12 cellular contexts compared by ENCODE assay signal in genomic region chr1:2277741-2278488, GRCh38. TPM values are rescaled to one million over a fixed set of nuclear protein-coding genes. Genes with fewer than 3 reads are reported as not detected.
DNase-seq lines count a peak whose midpoint lies in the region; ATAC-seq and TF ChIP-seq lines count a peak whose summit lies in the region.
"Had no signal": no experiment of that assay in that cellular context is flagged by ENCODE, and none has a peak within 500 bp of the region (broad histone marks: within the 10 kb centered on the region; RNA-seq: fewer than 3 reads in every experiment).

No MANE protein-coding gene starts in this region.

- H3K27ac Mint-ChIP-seq in activated CD4-positive, alpha-beta T cell treated with anti-CD3 and anti-CD28 coated beads for 36 hours = peak overlapping the region; percentile 7
- H3K27ac Mint-ChIP-seq: activated naive CD8-positive, alpha-beta T cell treated with anti-CD3 and anti-CD28 coated beads, Interleukin-2, amount 10 ng/mL, durations not matched to agents 7 days and 5 days had no signal

- H3K4me3 ChIP-seq in esophagus (ENCODE audit: low read depth in 1 of 2, low read length in 2 of 2) (no peak overlapping the region), mucosa of descending colon (no peak overlapping the region), tibial nerve (no peak overlapping the region)

- CTCF ChIA-PET in activated CD4-positive, alpha-beta T cell treated with anti-CD3 and anti-CD28 coated beads for 36 hours (lab: Charles Lee) = no interaction called here

- no peaks in the 10 kb centered on the region for H3K9me3 Mint-ChIP-seq in activated CD4-positive, alpha-beta T cell treated with anti-CD3 and anti-CD28 coated beads for 36 hours (ENCODE audit: low read depth)
- H3K9me3 Mint-ChIP-seq: activated naive CD8-positive, alpha-beta T cell treated with anti-CD3 and anti-CD28 coated beads, Interleukin-2, amount 10 ng/mL, durations not matched to agents 7 days and 5 days had no signal

- peaks cover 35 to 40% of the 10 kb centered on the region in 2 donors for H3K4me1 ChIP-seq in esophagus (ENCODE audit: control insufficient read depth in 2 of 2, insufficient read depth in 2 of 2, low read length in 1 of 2)
- H3K4me1 ChIP-seq in mucosa of descending colon (ENCODE audit: low read depth) = peaks cover 42% of the 10 kb centered on the region
- H3K4me1 ChIP-seq in tibial nerve = peaks cover 4 to 76% (median 74%) of the 10 kb centered on the region in 4 donors

- TF ChIP-seq POLR2A in tibial nerve (IDR thresholded peaks at IDR 0.05) = no peak

- in situ Hi-C loops in G401 (cut with HindIII; ENCODE audit: low sequenced_read_pairs) = no loop called here

- 81 to 88% methylated on average over 25 of the region's 25 CpGs for WGBS in esophagus, 2 donors
- WGBS in tibial nerve, 2 donors = 82 to 87% methylated on average over 17 to 25 of the region's 25 CpGs

- no peak overlapping the region for H3K4me3 Mint-ChIP-seq in activated CD4-positive, alpha-beta T cell treated with anti-CD3 and anti-CD28 coated beads for 36 hours
- H3K4me3 Mint-ChIP-seq: activated naive CD8-positive, alpha-beta T cell treated with anti-CD3 and anti-CD28 coated beads, Interleukin-2, amount 10 ng/mL, durations not matched to agents 7 days and 5 days had no signal

- POLR2A ChIA-PET in activated CD4-positive, alpha-beta T cell treated with anti-CD3 and anti-CD28 coated beads for 36 hours (lab: Charles Lee) = no interaction called here

- TF ChIP-seq CTCF in mucosa of descending colon (IDR thresholded peaks at IDR 0.05) = no peak
- TF ChIP-seq CTCF in tibial nerve (IDR thresholded peaks at IDR 0.05) = no peak

- no peaks in the 10 kb centered on the region for H3K27me3 ChIP-seq in esophagus (ENCODE audit: control insufficient read depth in 1 of 2, insufficient read depth in 2 of 2, low read length in 2 of 2)
- no peaks in the 10 kb centered on the region for H3K27me3 ChIP-seq in tibial nerve

- no peaks in the 10 kb centered on the region for H3K27me3 Mint-ChIP-seq in activated CD4-positive, alpha-beta T cell treated with anti-CD3 and anti-CD28 coated beads for 36 hours
- H3K27me3 Mint-ChIP-seq: activated naive CD8-positive, alpha-beta T cell treated with anti-CD3 and anti-CD28 coated beads, Interleukin-2, amount 10 ng/mL, durations not matched to agents 7 days and 5 days had no signal

- DNase-seq in activated CD4-positive, alpha-beta T cell treated with anti-CD3 and anti-CD28 coated beads for 36 hours = no peak
- DNase-seq in activated CD4-positive, alpha-beta T cell treated with anti-CD3 and anti-CD28 coated beads, Interleukin-2, amount 50 U/mL, for 48 hours = no peak
- DNase-seq in mucosa of descending colon = peak in 1 of 3 donors; percentile 46
- DNase-seq in tibial nerve (ENCODE audit: low spot score in 2 of 2) = no peak
- no peak for DNase-seq in NCI-H69 (lab: John Stamatoyannopoulos, UW)
- DNase-seq in G401 (ENCODE audit: low spot score) = no peak
- DNase-seq in T-helper 2 cell = no peak
- DNase-seq: activated CD4-positive, alpha-beta T cell treated with anti-CD3 and anti-CD28 coated beads for 1 hour; activated naive CD8-positive, alpha-beta T cell treated with anti-CD3 and anti-CD28 coated beads, Interleukin-2, amount 10 ng/mL, durations not matched to agents 7 days and 5 days; NCI-H187; RPMI8226 had no signal

- ATAC-seq in activated CD4-positive, alpha-beta T cell treated with anti-CD3 and anti-CD28 coated beads for 36 hours = no peak
- ATAC-seq in mucosa of descending colon = peak; percentile 28

- intact Hi-C loops in activated CD4-positive, alpha-beta T cell treated with anti-CD3 and anti-CD28 coated beads for 36 hours (cut with DNase I, micrococcal nuclease) = no loop called here
- intact Hi-C loops in mucosa of descending colon (cut with DNase I, micrococcal nuclease) = no loop called here

- H3K9me3 ChIP-seq in esophagus (ENCODE audit: control insufficient read depth in 2 of 2, insufficient read depth in 1 of 2, low read depth in 1 of 2, low read length in 1 of 2) = peaks cover 0 to 3% of the 10 kb centered on the region in 2 donors
- no peaks in the 10 kb centered on the region for H3K9me3 ChIP-seq in mucosa of descending colon
- H3K9me3 ChIP-seq in tibial nerve = no peaks in the 10 kb centered on the region

- H3K36me3 Mint-ChIP-seq in activated CD4-positive, alpha-beta T cell treated with anti-CD3 and anti-CD28 coated beads for 36 hours (ENCODE audit: low read depth) = peaks cover 12% of the 10 kb centered on the region

- H3K36me3 ChIP-seq in esophagus (ENCODE audit: control insufficient read depth in 2 of 2, insufficient read depth in 2 of 2, low read length in 1 of 2) = peaks cover 0 to 11% of the 10 kb centered on the region in 2 donors
- no peaks in the 10 kb centered on the region for H3K36me3 ChIP-seq in mucosa of descending colon (ENCODE audit: low read depth)
- peaks cover 0 to 10% (median 0%) of the 10 kb centered on the region in 3 donors for H3K36me3 ChIP-seq in tibial nerve

- H3K27ac ChIP-seq in esophagus (ENCODE audit: low read depth in 2 of 2, low read length in 1 of 2) (peak overlapping the region; percentile 27 to 64), tibial nerve (peak overlapping the region; percentile 17 to 92 (median 62))

- H3K4me1 Mint-ChIP-seq in activated CD4-positive, alpha-beta T cell treated with anti-CD3 and anti-CD28 coated beads for 36 hours = peaks cover 52% of the 10 kb centered on the region

- TF ChIP-seq EP300 in tibial nerve (IDR thresholded peaks at IDR 0.05) = no peak

RNA-seq across cellular contexts. Expression of gene SKI, which starts 49.8 kb away (rescaled TPM):
- total RNA-seq in activated CD4-positive, alpha-beta T cell treated with anti-CD3 and anti-CD28 coated beads for 36 hours = 10 to 100 TPM; 28.7 to 34.0 TPM
- polyA plus RNA-seq in esophagus = 10 to 100 TPM; 11.5 to 12.8 TPM
- total RNA-seq in mucosa of descending colon (10 to 100 TPM; 26.8 to 86.6 (median 29.0) TPM), tibial nerve (100 to 1,000 TPM in 1 of 4 donors, 10 to 100 TPM in 3; 62.8 to 100 (median 72.2) TPM)
- 5.8 and 15.2 TPM in 2 replicates for total RNA-seq in G401 (2014; rRNA removed; shearing (Covaris generic))
